In the genomic region with DNA sequence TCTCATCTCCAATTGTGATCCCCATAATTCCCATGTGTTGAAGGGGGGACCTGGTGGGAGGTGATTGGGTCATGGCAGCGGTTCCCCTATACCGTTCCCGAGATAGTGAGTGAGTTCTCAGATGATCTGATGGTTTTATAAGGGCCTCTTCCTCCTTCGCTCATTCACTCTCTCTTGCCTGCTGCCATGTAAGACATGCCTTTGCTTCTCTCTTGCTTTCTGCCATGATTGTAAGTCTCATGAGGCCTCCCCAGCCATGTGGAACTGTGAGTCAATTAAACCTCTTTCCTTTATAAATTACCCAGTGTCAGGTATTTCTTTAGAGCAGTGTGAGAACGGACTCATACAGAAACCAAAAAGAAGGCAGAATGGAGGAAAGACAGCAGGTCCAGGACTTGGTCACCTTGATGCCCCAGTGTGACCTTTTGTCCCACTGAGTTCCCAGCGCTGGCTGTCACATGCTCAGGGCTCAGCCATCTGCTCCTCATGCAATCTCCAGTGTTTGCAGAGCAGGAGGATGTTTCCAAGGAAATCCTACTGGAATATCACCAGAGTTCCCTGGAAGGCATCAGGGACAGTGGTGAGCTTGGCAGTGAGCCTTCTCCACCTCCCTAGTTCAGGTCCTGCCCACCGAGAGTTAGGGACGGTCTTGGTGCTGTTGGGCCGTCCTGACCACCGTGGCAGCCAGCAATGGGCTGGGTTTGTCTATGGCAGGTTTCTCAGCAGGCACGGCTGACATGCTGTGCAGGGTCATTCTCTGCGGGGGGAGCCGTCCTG, we compare ENCODE assay signal across 1 cellular context.
TF ChIP-seq lines count a peak whose summit lies in the region.

No MANE protein-coding gene starts in this region.

TF ChIP-seq in IMR-90, 13 proteins besides CTCF, POLR2A, EP300 and RAD21 (continued from another document):
- TF ChIP-seq, protein P1, sequence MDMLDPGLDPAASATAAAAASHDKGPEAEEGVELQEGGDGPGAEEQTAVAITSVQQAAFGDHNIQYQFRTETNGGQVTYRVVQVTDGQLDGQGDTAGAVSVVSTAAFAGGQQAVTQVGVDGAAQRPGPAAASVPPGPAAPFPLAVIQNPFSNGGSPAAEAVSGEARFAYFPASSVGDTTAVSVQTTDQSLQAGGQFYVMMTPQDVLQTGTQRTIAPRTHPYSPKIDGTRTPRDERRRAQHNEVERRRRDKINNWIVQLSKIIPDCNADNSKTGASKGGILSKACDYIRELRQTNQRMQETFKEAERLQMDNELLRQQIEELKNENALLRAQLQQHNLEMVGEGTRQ (IDR thresholded peaks at IDR 0.05; ENCODE audit: low read depth, low read length): no peak
- TF ChIP-seq BHLHE40 (IDR thresholded peaks at IDR 0.05; ENCODE audit: low read depth, low read length) (no peak), MXI1 (IDR thresholded peaks at IDR 0.05; ENCODE audit: borderline replicate concordance, low read depth, low read length) (no peak)
- TF ChIP-seq, protein P2, sequence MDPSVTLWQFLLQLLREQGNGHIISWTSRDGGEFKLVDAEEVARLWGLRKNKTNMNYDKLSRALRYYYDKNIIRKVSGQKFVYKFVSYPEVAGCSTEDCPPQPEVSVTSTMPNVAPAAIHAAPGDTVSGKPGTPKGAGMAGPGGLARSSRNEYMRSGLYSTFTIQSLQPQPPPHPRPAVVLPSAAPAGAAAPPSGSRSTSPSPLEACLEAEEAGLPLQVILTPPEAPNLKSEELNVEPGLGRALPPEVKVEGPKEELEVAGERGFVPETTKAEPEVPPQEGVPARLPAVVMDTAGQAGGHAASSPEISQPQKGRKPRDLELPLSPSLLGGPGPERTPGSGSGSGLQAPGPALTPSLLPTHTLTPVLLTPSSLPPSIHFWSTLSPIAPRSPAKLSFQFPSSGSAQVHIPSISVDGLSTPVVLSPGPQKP (IDR thresholded peaks at IDR 0.05; ENCODE audit: borderline replicate concordance, low read depth, low read length): no peak
